Comparison of ENCODE assay signal across 25 cellular contexts in the genomic region with DNA sequence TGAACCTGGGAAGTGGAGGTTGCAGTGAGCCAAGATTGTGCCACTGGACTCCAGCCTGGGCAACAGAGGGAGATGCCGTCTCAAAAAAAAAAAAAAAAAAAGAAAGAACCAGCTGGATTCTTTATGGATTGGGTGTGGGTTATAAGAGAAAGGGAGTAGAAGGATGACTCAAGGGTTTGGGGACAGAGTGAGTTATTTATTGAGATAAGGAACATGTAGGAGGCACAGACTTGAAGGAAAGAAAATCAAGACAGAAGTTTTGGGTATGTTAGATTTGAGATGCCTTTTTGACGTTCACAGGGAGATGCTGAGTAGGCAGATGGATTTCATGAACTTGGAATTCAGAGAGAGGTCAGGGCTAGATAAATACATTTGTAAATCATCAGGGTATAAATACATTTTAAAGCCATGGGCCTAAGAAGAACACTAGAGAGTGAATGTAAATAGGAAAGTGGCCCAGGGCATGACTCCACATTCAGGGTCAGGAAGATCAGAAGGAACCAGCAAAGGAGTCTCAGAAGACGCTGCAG. TPM values are rescaled to one million over a fixed set of nuclear protein-coding genes. Genes with fewer than 3 reads are reported as not detected.
DNase-seq lines count a peak whose midpoint lies in the region; ATAC-seq, FAIRE-seq and TF ChIP-seq lines count a peak whose summit lies in the region.
"Had no signal": no experiment of that assay in that cellular context is flagged by ENCODE, and none has a peak within 500 bp of the region (broad histone marks: within the 10 kb centered on the region; RNA-seq: fewer than 3 reads in every experiment).

No MANE protein-coding gene starts in this region.

- peaks cover 10 to 16% of the 10 kb centered on the region in 2 experiments for H3K9me3 Mint-ChIP-seq in H9
- H3K9me3 Mint-ChIP-seq in naive thymus-derived CD4-positive, alpha-beta T cell = peaks cover 0 to 23% (median 13%) of the 10 kb centered on the region in 11 donors

- peak; percentile 63 for ATAC-seq in PC-3
- no peak for ATAC-seq in GM21423 (IDR thresholded peaks at IDR 0.05; ENCODE audit: unreplicated experiment)
- ATAC-seq in HG02571 (IDR thresholded peaks at IDR 0.05; ENCODE audit: unreplicated experiment) = no peak
- ATAC-seq in naive thymus-derived CD4-positive, alpha-beta T cell = no peak
- ATAC-seq: activated naive CD4-positive, alpha-beta T cell treated with anti-CD3 and anti-CD28 coated beads, Interleukin-2, amount 50 U/mL, for 72 hours; left lung; naive thymus-derived CD8-positive, alpha-beta T cell had no signal

- POLR2A ChIA-PET in PC-3 (lab: Charles Lee; ENCODE audit: unreplicated experiment) = no interaction called here
- POLR2A ChIA-PET in naive thymus-derived CD4-positive, alpha-beta T cell (lab: Charles Lee) = interaction anchor here (0.6 kb wide), 1 partner anchor 45 kb away, joined by 3 read pairs; no protein-coding TSS in a partner anchor

- BruUV-seq in PC-3 (replicated peaks; lab: Mats Ljungman, UMichigan) = no TSS peak

- no peak overlapping the region for H2BK12ac ChIP-seq in H9 (ENCODE audit: insufficient read length, low read depth, low read length)

- no peak overlapping the region for H2BK20ac ChIP-seq in H9 (ENCODE audit: low read depth, low read length, poor library complexity, severe bottlenecking)

- H3K23me2 ChIP-seq in H9 (ENCODE audit: insufficient read length, low read depth, low read length, poor library complexity, severe bottlenecking) = no peaks in the 10 kb centered on the region

- H3K9me2 ChIP-seq in PC-3 (replicated peaks; ENCODE audit: low read length) = no peaks in the 10 kb centered on the region

- H3K79me1 ChIP-seq in H9 (ENCODE audit: insufficient read depth, low read depth, low read length, poor library complexity, severe bottlenecking) = no peaks in the 10 kb centered on the region

- H3F3A ChIP-seq in PC-3 (ENCODE audit: low read length, unreplicated experiment) = no peaks in the 10 kb centered on the region

- intact Hi-C loops in PC-3 (cut with micrococcal nuclease) (no loop called here), sigmoid colon (cut with DNase I) (no loop called here), kidney (cut with DNase I) (no loop called here)
- intact Hi-C loops in naive thymus-derived CD4-positive, alpha-beta T cell (cut with micrococcal nuclease) = no loop called here

- H3K4me3 ChIP-seq in PC-3 (ENCODE audit: low read length) = no peak overlapping the region
- no peak overlapping the region for H3K4me3 ChIP-seq in sigmoid colon
- H3K4me3 ChIP-seq in kidney (ENCODE audit: low read length in 2 of 2) = no peak overlapping the region
- H3K4me3 ChIP-seq in naive thymus-derived CD4-positive, alpha-beta T cell (ENCODE audit: low read length) = no peak overlapping the region
- H3K4me3 ChIP-seq: ascending aorta, hepatocyte, left lung, Peyer's patch, testis had no signal

- H3K56ac ChIP-seq in H9 (ENCODE audit: insufficient read length, low read depth, low read length) = no peak overlapping the region

- FAIRE-seq in endometrium (lab: Jason Lieb, UNC) (peak; percentile 21), kidney (lab: Jason Lieb, UNC) (no peak)

- H3K23ac ChIP-seq in H9 (ENCODE audit: insufficient read length, low read depth, low read length) = no peak overlapping the region

- no CpG with 5 or more reads among the region's 3 CpGs for WGBS in H9 (ENCODE audit: extremely low coverage, insufficient read length, low lambda C conversion rate)
- 80 to 84% methylated on average over 3 of the region's 3 CpGs for WGBS in sigmoid colon, 2 donors

- H3K14ac ChIP-seq in H9 (ENCODE audit: insufficient read depth, low read length) = no peak overlapping the region

- H3K27ac Mint-ChIP-seq in H9 = peak overlapping the region in 2 of 3 experiments; percentile 22 to 31; a peak in 4 of 7 replicates
- H3K27ac Mint-ChIP-seq in naive thymus-derived CD4-positive, alpha-beta T cell = peak overlapping the region in 1 of 9 donors; percentile 59

- TF ChIP-seq CTCF in H9 (conservative IDR thresholded peaks at IDR 0.05) (no peak), PC-3 (conservative IDR thresholded peaks at IDR 0.05; ENCODE audit: low read depth, low read length) (no peak), sigmoid colon (IDR thresholded peaks at IDR 0.05) (no peak), kidney (IDR thresholded peaks at IDR 0.05; ENCODE audit: borderline replicate concordance, extremely low read depth, insufficient read depth) (no peak)

- H3K27me3 ChIP-seq in H9 (ENCODE audit: insufficient read depth, low read length) (no peaks in the 10 kb centered on the region), PC-3 (ENCODE audit: low read length) (no peaks in the 10 kb centered on the region), sigmoid colon (no peaks in the 10 kb centered on the region)
- no peaks in the 10 kb centered on the region for H3K27me3 ChIP-seq in naive thymus-derived CD4-positive, alpha-beta T cell (ENCODE audit: control insufficient read depth in 2 of 2, insufficient read depth in 2 of 2, low read length in 2 of 2)
- H3K27me3 ChIP-seq: ascending aorta, hepatocyte, left lung, Peyer's patch, testis had no signal

- H3K4me1 ChIP-seq in H9 (ENCODE audit: insufficient read depth, low read length) (peaks cover 5% of the 10 kb centered on the region; the same call in 1 of the 2 replicates), PC-3 (ENCODE audit: insufficient read depth, low read length) (peaks cover 7% of the 10 kb centered on the region; the same call in 1 of the 2 replicates), sigmoid colon (peaks cover 0 to 38% (median 31%) of the 10 kb centered on the region in 4 donors), kidney (ENCODE audit: control insufficient read depth in 1 of 2, insufficient read depth in 1 of 2, low read depth in 1 of 2, low read length in 2 of 2) (no peaks in the 10 kb centered on the region)
- H3K4me1 ChIP-seq in naive thymus-derived CD4-positive, alpha-beta T cell (ENCODE audit: control insufficient read depth in 2 of 2, insufficient read depth in 2 of 2, low read length in 2 of 2) = peaks cover 0 to 7% of the 10 kb centered on the region in 2 donors
- H3K4me1 ChIP-seq: ascending aorta, left lung, Peyer's patch had no signal

- H3K9ac ChIP-seq in H9 (ENCODE audit: extremely low read depth, insufficient read length, low read length) = no peak overlapping the region
- H3K9ac ChIP-seq in PC-3 (ENCODE audit: low read length) = no peak overlapping the region
- H3K9ac ChIP-seq in kidney (ENCODE audit: low read length in 2 of 2) = no peak overlapping the region
- H3K9ac ChIP-seq: KMS-11 had no signal

- no peak overlapping the region for H2BK120ac ChIP-seq in H9 (ENCODE audit: low read depth, low read length, poor library complexity, severe bottlenecking)

- no peak for TF ChIP-seq POLR2A in sigmoid colon (IDR thresholded peaks at IDR 0.05)

- no peaks in the 10 kb centered on the region for H3K27me3 Mint-ChIP-seq in H9 (ENCODE audit: low read depth)
- H3K27me3 Mint-ChIP-seq in naive thymus-derived CD4-positive, alpha-beta T cell = no peaks in the 10 kb centered on the region
- H3K27me3 Mint-ChIP-seq: naive thymus-derived CD8-positive, alpha-beta T cell had no signal

- H3K18ac ChIP-seq in H9 (ENCODE audit: insufficient read length, low read depth, low read length) = no peak overlapping the region

- no peak for TF ChIP-seq EP300 in sigmoid colon (IDR thresholded peaks at IDR 0.05)

- H3K4me1 Mint-ChIP-seq in H9 = peaks cover 17 to 24% of the 10 kb centered on the region in 2 experiments
- H3K4me1 Mint-ChIP-seq in naive thymus-derived CD4-positive, alpha-beta T cell = peaks cover 6 to 45% (median 21%) of the 10 kb centered on the region in 7 donors

- H2BK5ac ChIP-seq in H9 (ENCODE audit: insufficient read length, low read length) = no peak overlapping the region

- H2AFZ ChIP-seq in H9 (ENCODE audit: low read length) (no peak overlapping the region), PC-3 (ENCODE audit: low read length) (no peak overlapping the region)
- H2AFZ ChIP-seq: hepatocyte had no signal

- H3K36me3 ChIP-seq in PC-3 (ENCODE audit: low read depth, low read length) = no peaks in the 10 kb centered on the region
- H3K36me3 ChIP-seq in sigmoid colon = no peaks in the 10 kb centered on the region
- no peaks in the 10 kb centered on the region for H3K36me3 ChIP-seq in kidney (ENCODE audit: control insufficient read depth in 1 of 2, insufficient read depth in 2 of 2, low read length in 2 of 2)
- H3K36me3 ChIP-seq in naive thymus-derived CD4-positive, alpha-beta T cell (ENCODE audit: control insufficient read depth in 2 of 3, insufficient read depth in 3 of 3, low read length in 3 of 3) = no peaks in the 10 kb centered on the region
- H3K36me3 ChIP-seq: ascending aorta, left lung, Peyer's patch, WERI-Rb-1 had no signal

- no peak overlapping the region for H4K8ac ChIP-seq in H9 (replicated peaks; ENCODE audit: insufficient read length, low read depth, low read length)

- H4K20me1 ChIP-seq in H9 (ENCODE audit: control insufficient read depth, insufficient read depth, insufficient read length) = no peaks in the 10 kb centered on the region
- no peaks in the 10 kb centered on the region for H4K20me1 ChIP-seq in PC-3 (ENCODE audit: low read length)

- H3K79me2 ChIP-seq in H9 (ENCODE audit: insufficient read depth, low read length) (no peaks in the 10 kb centered on the region), PC-3 (ENCODE audit: low read length) (no peaks in the 10 kb centered on the region)
- H3K79me2 ChIP-seq: hepatocyte had no signal

- H3K4me3 Mint-ChIP-seq in H9 = no peak overlapping the region
- H3K4me3 Mint-ChIP-seq in naive thymus-derived CD4-positive, alpha-beta T cell = no peak overlapping the region
- H3K4me3 Mint-ChIP-seq: naive thymus-derived CD8-positive, alpha-beta T cell had no signal

- H3K9me3 ChIP-seq in H9 (ENCODE audit: control insufficient read depth, low read depth, low read length) (no peaks in the 10 kb centered on the region), PC-3 (ENCODE audit: low read length) (peaks cover 6% of the 10 kb centered on the region; the same call in 1 of the 2 replicates), sigmoid colon (peaks cover 0 to 6% (median 4%) of the 10 kb centered on the region in 4 donors), kidney (ENCODE audit: control insufficient read depth in 1 of 2, low read length in 2 of 2) (peaks cover 0 to 4% of the 10 kb centered on the region in 2 donors)
- no peaks in the 10 kb centered on the region for H3K9me3 ChIP-seq in naive thymus-derived CD4-positive, alpha-beta T cell (ENCODE audit: control insufficient read depth in 2 of 3, low read length in 3 of 3)
- H3K9me3 ChIP-seq: ascending aorta, Peyer's patch, testis had no signal

- H3K4ac ChIP-seq in H9 (ENCODE audit: low read depth, low read length) = no peak overlapping the region

- H2AK5ac ChIP-seq in H9 (ENCODE audit: insufficient read length, low read length) = no peak overlapping the region

- no peak overlapping the region for H3T11ph ChIP-seq in H9 (ENCODE audit: low read length)

- H2BK15ac ChIP-seq in H9 (ENCODE audit: low read depth, low read length) = no peak overlapping the region

- no peak overlapping the region for H3K4me2 ChIP-seq in H9 (ENCODE audit: insufficient read depth, insufficient read length, low read length)
- no peak overlapping the region for H3K4me2 ChIP-seq in PC-3 (ENCODE audit: low read length)
- H3K4me2 ChIP-seq: hepatocyte, KMS-11 had no signal

- H3K27ac ChIP-seq in H9 (ENCODE audit: insufficient read length, low read depth, low read length) (no peak overlapping the region), PC-3 (ENCODE audit: low read length) (no peak overlapping the region), sigmoid colon (peak overlapping the region in 3 of 4 donors; percentile 69 to 86 (median 84)), kidney (ENCODE audit: low read depth in 2 of 2, low read length in 2 of 2) (no peak overlapping the region)
- H3K27ac ChIP-seq in naive thymus-derived CD4-positive, alpha-beta T cell (ENCODE audit: low read depth, low read length) = no peak overlapping the region
- H3K27ac ChIP-seq: ascending aorta, hepatocyte, KMS-11, left lung, Peyer's patch, WERI-Rb-1 had no signal

- H3K36me3 Mint-ChIP-seq in H9 (ENCODE audit: insufficient read depth in 1 of 3, low read depth in 3 of 3) = peaks cover 17 to 34% (median 22%) of the 10 kb centered on the region in 3 experiments
- H3K36me3 Mint-ChIP-seq in naive thymus-derived CD4-positive, alpha-beta T cell = peaks cover 7 to 44% (median 27%) of the 10 kb centered on the region in 5 donors

- no peak overlapping the region for H4K5ac ChIP-seq in H9 (ENCODE audit: insufficient read length, low read depth, low read length)

- DNase-seq in H9 = no peak
- DNase-seq in PC-3 = peak; percentile 46
- DNase-seq in sigmoid colon = no peak
- no peak for DNase-seq in kidney
- no peak for DNase-seq in naive thymus-derived CD4-positive, alpha-beta T cell
- DNase-seq: activated CD4-positive, alpha-beta T cell treated with anti-CD3 and anti-CD28 coated beads, Interleukin-2, amount 50 U/mL, for 1 hour; C1 segment of cervical spinal cord; foreskin melanocyte; left lung; naive thymus-derived CD8-positive, alpha-beta T cell; NCI-H1694; NCI-H524; NK-92 treated with Interleukin-12 subunit alpha and Interleukin-12 subunit beta, amount 100 ng/mL, for 24 hours; Peyer's patch; stimulated activated CD4-positive, alpha-beta T cell treated with anti-CD3 and anti-CD28 coated beads, Interleukin-4, amount 100 ng/mL, for 1 hour; stimulated activated naive CD4-positive, alpha-beta T cell; testis; WERI-Rb-1 had no signal

- CTCF ChIA-PET in PC-3 (lab: Charles Lee) = no interaction called here
- CTCF ChIA-PET in naive thymus-derived CD4-positive, alpha-beta T cell (lab: Charles Lee) = no interaction called here

- H4K91ac ChIP-seq in H9 (ENCODE audit: insufficient read length, low read depth, low read length) = no peak overlapping the region

RNA-seq across cellular contexts. Expression of a gene that starts 47.7 kb away (rescaled TPM):
- total RNA-seq in H9 (2021) (29.3 and 41.0 TPM in 2 replicates), PC-3 (2014; rRNA removed) (10.3 and 13.4 TPM in 2 replicates), sigmoid colon (100 to 1,000 TPM; 171 to 291 (median 193) TPM), kidney (21.8 TPM)
- polyA plus RNA-seq in sigmoid colon (10 to 100 TPM in 1 of 3 donors, 1 to 10 TPM in 2; 5.1 to 15.0 (median 9.4) TPM), kidney (ENCODE audit: insufficient read depth, low read depth, low replicate concordance) (17.3 TPM)
- total RNA-seq in naive thymus-derived CD4-positive, alpha-beta T cell = 10 to 100 TPM; 15.6 to 47.4 (median 32.5) TPM
- polyA plus RNA-seq in naive thymus-derived CD4-positive, alpha-beta T cell = 10 to 100 TPM; 20.1 to 49.6 TPM

Comparison
In these comparisons a context has a peak if more than half of its experiments do, and no peak if none do; other contexts are left out.
1. H3K27ac ChIP-seq: peak in sigmoid colon (3 of 4); none in H9 (single experiment), PC-3 (single experiment), kidney (0 of 2) and naive thymus-derived CD4-positive, alpha-beta T cell (single experiment).